In genomic region chr20:25697132-25697446, GRCh38 we compare ENCODE assay signal across 8 cellular contexts. TPM values are rescaled to one million over a fixed set of nuclear protein-coding genes. Genes with fewer than 3 reads are reported as not detected.
DNase-seq lines count a peak whose midpoint lies in the region; ATAC-seq, FAIRE-seq and TF ChIP-seq lines count a peak whose summit lies in the region.

No MANE protein-coding gene starts in this region.

- H2BK15ac ChIP-seq in H1 (ENCODE audit: low read length), result no peak overlapping the region

- H3K4me1 ChIP-seq in BLaER1 treated with 17β-estradiol and CSF1 and Interleukin-3, amounts not matched to agents 10 nM and 100 nM, result peaks cover 6 to 50% (median 21%) of the 10 kb centered on the region in 10 experiments
- no peaks in the 10 kb centered on the region for H3K4me1 ChIP-seq in NT2/D1 (ENCODE audit: insufficient read depth, insufficient read length)
- no peaks in the 10 kb centered on the region; a peak in 1 of 7 replicates for H3K4me1 ChIP-seq in H1 (replicated peaks in 1 of 4; ENCODE audit: control insufficient read depth in 3 of 4, insufficient read depth in 4 of 4, low read length in 3 of 4)

- H2BK20ac ChIP-seq in H1 (ENCODE audit: low read length), result no peak overlapping the region

- peaks cover 19% of the 10 kb centered on the region for H3K36me3 Mint-ChIP-seq in neural crest cell (ENCODE audit: low read depth)

- no peak overlapping the region for H4K8ac ChIP-seq in H1 (ENCODE audit: extremely low read depth, insufficient read depth, low read length)

- H3K56ac ChIP-seq in H1 (replicated peaks; ENCODE audit: insufficient read length, low read depth, low read length), result no peak overlapping the region

- H3K9me3 ChIP-seq in BLaER1 treated with 17β-estradiol and CSF1 and Interleukin-3, amounts not matched to agents 10 nM and 100 nM (replicated peaks in 1 of 11), result peaks cover 16 to 31% (median 26%) of the 10 kb centered on the region in 11 experiments
- H3K9me3 ChIP-seq in NT2/D1 (ENCODE audit: insufficient read depth, low read length) (peaks cover 9% of the 10 kb centered on the region), H1 (ENCODE audit: insufficient read depth in 2 of 2, low read depth in 1 of 2, low read length in 1 of 2) (no peaks in the 10 kb centered on the region)

- peak overlapping the region; percentile 29 to 94 (median 60); a peak in 18 of 22 replicates for H3K4me2 ChIP-seq in BLaER1 treated with 17β-estradiol and CSF1 and Interleukin-3, amounts not matched to agents 10 nM and 100 nM
- peak overlapping the region; percentile 63 to 82 for H3K4me2 ChIP-seq in H1 (ENCODE audit: insufficient read depth in 1 of 2, low read depth in 2 of 2, low read length in 2 of 2)

- H3K14ac ChIP-seq in H1 (ENCODE audit: insufficient read length), result no peak overlapping the region

- peak overlapping the region; percentile 99 for H3K4me3 Mint-ChIP-seq in neural crest cell

- no peaks in the 10 kb centered on the region for H3K27me3 ChIP-seq in BLaER1 treated with 17β-estradiol and CSF1 and Interleukin-3, amounts not matched to agents 10 nM and 100 nM
- no peaks in the 10 kb centered on the region for H3K27me3 ChIP-seq in NT2/D1 (ENCODE audit: insufficient read depth, insufficient read length)
- H3K27me3 ChIP-seq in H1 (replicated peaks in 1 of 4; ENCODE audit: control insufficient read depth in 3 of 4, extremely low read depth in 1 of 4, insufficient read depth in 3 of 4, low read length in 3 of 4), result no peaks in the 10 kb centered on the region; a peak in 1 of 7 replicates

- no peak overlapping the region for H2BK12ac ChIP-seq in H1 (ENCODE audit: low read depth, low read length)

- POLR2A ChIA-PET in H1 (lab: Charles Lee; ENCODE audit: partially characterized antibody), result interaction anchor here (1.0 kb wide), 1 partner anchor 111 kb away, joined by 3 read pairs; no protein-coding TSS in a partner anchor

- WGBS in H1 (ENCODE audit: extremely low coverage in 1 of 2, insufficient coverage in 1 of 2, insufficient read length in 1 of 2, insufficient replicate concordance in 2 of 2, low coverage in 1 of 2, low lambda C conversion rate in 2 of 2, missing lambda C conversion rate in 1 of 2), 2 experiments, result 2% methylated on average over 3 of the region's 3 CpGs; no CpG with 5 or more reads in 1 of the 2 experiments

- TF ChIP-seq CTCF in H1 (IDR thresholded peaks at IDR 0.05; ENCODE audit: control extremely low read depth in 1 of 3, insufficient read depth in 1 of 3, low read depth in 1 of 3, low read length in 3 of 3) (no peak), neural crest cell (conservative IDR thresholded peaks at IDR 0.05) (no peak)

- H3K23me2 ChIP-seq in H1 (ENCODE audit: low read depth, low read length), result peaks cover 7% of the 10 kb centered on the region; the same call in 1 of the 2 replicates

- H2BK5ac ChIP-seq in H1 (ENCODE audit: low read depth, low read length), result no peak overlapping the region

- no peak overlapping the region for H4K5ac ChIP-seq in H1 (ENCODE audit: insufficient read length, low read depth, low read length)

- peak overlapping the region; percentile 93 for H3K27ac Mint-ChIP-seq in neural crest cell (ENCODE audit: unreplicated experiment)

- H3K23ac ChIP-seq in H1 (ENCODE audit: insufficient read length), result no peak overlapping the region

- peaks cover 0 to 8% (median 0%) of the 10 kb centered on the region in 11 experiments; a peak in 2 of 22 replicates for H4K20me1 ChIP-seq in BLaER1 treated with 17β-estradiol and CSF1 and Interleukin-3, amounts not matched to agents 10 nM and 100 nM
- H4K20me1 ChIP-seq in H1 (replicated peaks in 1 of 2; ENCODE audit: control insufficient read depth in 1 of 2, insufficient read depth in 2 of 2, low read length in 2 of 2), result no peaks in the 10 kb centered on the region

- H3K79me2 ChIP-seq in H1 (ENCODE audit: control insufficient read depth in 1 of 2, insufficient read depth in 2 of 2, low read length in 2 of 2), result no peaks in the 10 kb centered on the region

- peaks cover 18% of the 10 kb centered on the region for H3K27me3 Mint-ChIP-seq in neural crest cell (ENCODE audit: low read depth)

- H4K91ac ChIP-seq in H1 (replicated peaks; ENCODE audit: insufficient read length, low read length), result no peak overlapping the region

- no peak for FAIRE-seq in H1 (lab: Jason Lieb, UNC)

- H3K9me3 Mint-ChIP-seq in neural crest cell, result peaks cover 13% of the 10 kb centered on the region

- no peak for DNase-seq in NT2/D1 (ENCODE audit: low read depth, low spot score)
- no peak for DNase-seq in H1 (ENCODE audit: low read depth in 1 of 2, low spot score in 2 of 2)
- DNase-seq in neural crest cell (ENCODE audit: low read depth, low spot score), result no peak
- DNase-seq in DMS153 (lab: John Stamatoyannopoulos, UW), result no peak
- DNase-seq in activated CD4-positive, CD25-positive, alpha-beta regulatory T cell (lab: John Stamatoyannopoulos, UW), result no peak
- DNase-seq in HuH-7 (ENCODE audit: low spot score), result no peak

- H3K4me3 ChIP-seq in BLaER1 treated with 17β-estradiol and CSF1 and Interleukin-3, amounts not matched to agents 10 nM and 100 nM, result peak overlapping the region; percentile 81 to 96 (median 90)
- H3K4me3 ChIP-seq in NT2/D1 (ENCODE audit: insufficient read length, low read depth) (peak overlapping the region; percentile 85), H1 (ENCODE audit: extremely low read depth in 1 of 4, insufficient read depth in 2 of 4, low read depth in 3 of 4, low read length in 4 of 4) (peak overlapping the region; percentile 63 to 91 (median 81))

- no peak overlapping the region for H3K4ac ChIP-seq in H1 (replicated peaks; ENCODE audit: insufficient read length, low read depth, low read length)

- TF ChIP-seq EP300 in H1 (IDR thresholded peaks at IDR 0.05; ENCODE audit: borderline replicate concordance in 1 of 2, low read depth in 2 of 2, low read length in 2 of 2), result no peak

- CTCF ChIA-PET in H1 (lab: Charles Lee; ENCODE audit: partially characterized antibody), result no interaction called here

- no peak overlapping the region for H3K18ac ChIP-seq in H1 (ENCODE audit: extremely low read depth, low read length)

- H3K36me3 ChIP-seq in BLaER1 treated with 17β-estradiol and CSF1 and Interleukin-3, amounts not matched to agents 10 nM and 100 nM, result peaks cover 0 to 8% (median 4%) of the 10 kb centered on the region in 11 experiments; a peak in 10 of 22 replicates
- H3K36me3 ChIP-seq in NT2/D1 (ENCODE audit: insufficient read depth, insufficient read length, low read length) (peaks cover 2% of the 10 kb centered on the region), H1 (ENCODE audit: control insufficient read depth in 2 of 4, insufficient read depth in 4 of 4, low read length in 3 of 4) (no peaks in the 10 kb centered on the region; a peak in 1 of 8 replicates)

- peaks cover 3% of the 10 kb centered on the region; the same call in 1 of the 2 replicates for H3K79me1 ChIP-seq in H1 (ENCODE audit: low read depth, low read length)

- peak overlapping the region; percentile 89 to 97 (median 95) for H3K9ac ChIP-seq in BLaER1 treated with 17β-estradiol and CSF1 and Interleukin-3, amounts not matched to agents 10 nM and 100 nM
- H3K9ac ChIP-seq in NT2/D1 (ENCODE audit: insufficient read length, low read depth), result peak overlapping the region; percentile 94
- H3K9ac ChIP-seq in H1 (replicated peaks in 1 of 4; ENCODE audit: extremely low read depth in 1 of 4, low read depth in 3 of 4, low read length in 3 of 4), result no peak overlapping the region

- H3K4me1 Mint-ChIP-seq in neural crest cell, result peaks cover 18% of the 10 kb centered on the region

- ATAC-seq in HG03378 (IDR thresholded peaks at IDR 0.05; ENCODE audit: unreplicated experiment), result no peak

- H3K27ac ChIP-seq in BLaER1 treated with 17β-estradiol and CSF1 and Interleukin-3, amounts not matched to agents 10 nM and 100 nM, result peak overlapping the region; percentile 82 to 95 (median 93); a peak in 18 of 22 replicates
- H3K27ac ChIP-seq in H1 (ENCODE audit: low read depth, low read length), result no peak overlapping the region

- no peak for TF ChIP-seq POLR2A in H1 (IDR thresholded peaks at IDR 0.05; ENCODE audit: control extremely low read depth in 1 of 2, low read depth in 2 of 2, low read length in 2 of 2)

- no peak overlapping the region for H2AK5ac ChIP-seq in H1 (ENCODE audit: low read depth, low read length)

- no peak for TF ChIP-seq RAD21 in H1 (IDR thresholded peaks at IDR 0.05 in 1 of 2, conservative IDR thresholded peaks at IDR 0.05 in 1 of 2; ENCODE audit: low read depth in 2 of 2, low read length in 2 of 2)

- peak overlapping the region; percentile 87; the same call in 1 of the 2 replicates for H2AFZ ChIP-seq in H1 (ENCODE audit: low read length)

- no peak overlapping the region for H2BK120ac ChIP-seq in H1 (replicated peaks; ENCODE audit: low read depth, low read length)

TF ChIP-seq in H1, 55 proteins besides CTCF, POLR2A, EP300 and RAD21 (continues in another document):
- TF ChIP-seq ATF2 (IDR thresholded peaks at IDR 0.05; ENCODE audit: low read length) (no peak), BRCA1 (IDR thresholded peaks at IDR 0.05; ENCODE audit: low read depth, low read length) (no peak), RXRA (IDR thresholded peaks at IDR 0.05; ENCODE audit: insufficient read depth, low read depth, low read length) (no peak), E2F6 (IDR thresholded peaks at IDR 0.05) (no peak)

RNA-seq across cellular contexts. Expression of gene ZNF337, which starts 0.4 kb away (rescaled TPM):
- 6.4 and 6.6 TPM in 2 replicates for total RNA-seq in H1 (2021; fragmentation: NEBNext Ultra II Directional; extraction: Animal tissue kit (Norgen Biotek cat#: 25700))
- polyA plus RNA-seq in H1 (2011; rRNA removed), result 2.3 and 2.8 TPM in 2 replicates
- 4.2 TPM for polyA plus RNA-seq in H1 (2011; cell fraction: cytosol; rRNA removed)
- polyA plus RNA-seq in H1 (2011; cell fraction: nucleus; rRNA removed), result 5.9 TPM
- polyA plus RNA-seq in H1 (2012, experiment 1 of 2), result 4.7 to 5.9 TPM (median 5.5 TPM) in 4 replicates
- 0.41 TPM for polyA plus RNA-seq in H1 (2012, experiment 2 of 2)
- 3.6 TPM for polyA plus RNA-seq in H1 (2013, experiment 1 of 2)
- polyA plus RNA-seq in H1 (2013, experiment 2 of 2), result 3.4 TPM
- 11.7 and 12.1 TPM in 2 replicates for polyA minus RNA-seq in H1 (2011; rRNA and poly(A)+ RNA removed)
- polyA minus RNA-seq in H1 (2011; cell fraction: cytosol; rRNA and poly(A)+ RNA removed), result 5.4 TPM
- polyA minus RNA-seq in H1 (2011; cell fraction: nucleus; rRNA and poly(A)+ RNA removed), result 6.3 TPM
- total RNA-seq in neural crest cell, result 18.6 and 18.8 TPM in 2 replicates

Comparison
In these comparisons a context has a peak if more than half of its experiments do, and no peak if none do; other contexts are left out.
1. H3K9ac ChIP-seq: peak in BLaER1 treated with 17β-estradiol and CSF1 and Interleukin-3, amounts not matched to agents 10 nM and 100 nM (11 of 11) and NT2/D1 (single experiment); none in H1 (0 of 4).
2. Peak in every context shown above with its lines, with median percentiles within 50 percentile points of each other: H3K4me3 ChIP-seq.